Comparison of ENCODE assay signal across 19 cellular contexts in genomic region chr7:149500201-149500600, GRCh38. TPM values are rescaled to one million over a fixed set of nuclear protein-coding genes. Genes with fewer than 3 reads are reported as not detected.
DNase-seq lines count a peak whose midpoint lies in the region; ATAC-seq and TF ChIP-seq lines count a peak whose summit lies in the region.
"Had no signal": no experiment of that assay in that cellular context is flagged by ENCODE, and none has a peak within 500 bp of the region (broad histone marks: within the 10 kb centered on the region; RNA-seq: fewer than 3 reads in every experiment).

No MANE protein-coding gene starts in this region.

- H3K27me3 ChIP-seq in osteoblast (ENCODE audit: insufficient read depth, low read length) = peaks cover 14% of the 10 kb centered on the region
- H3K27me3 ChIP-seq: BLaER1 had no signal

- peaks cover 4% of the 10 kb centered on the region for H3K9me3 Mint-ChIP-seq in activated CD8-positive, alpha-beta memory T cell treated with anti-CD3 and anti-CD28 coated beads, Interleukin-2, amount 10 ng/mL, durations not matched to agents 7 days and 5 days (ENCODE audit: low read depth)
- H3K9me3 Mint-ChIP-seq in activated naive CD8-positive, alpha-beta T cell treated with anti-CD3 and anti-CD28 coated beads for 36 hours = peaks cover 4% of the 10 kb centered on the region

- peaks cover 13% of the 10 kb centered on the region for H4K20me1 ChIP-seq in osteoblast (ENCODE audit: insufficient read depth, low read length)

- no peaks in the 10 kb centered on the region for H3K9me3 ChIP-seq in osteoblast (ENCODE audit: low read depth, low read length)

- no peak for ATAC-seq in activated CD8-positive, alpha-beta memory T cell treated with anti-CD3 and anti-CD28 coated beads, Interleukin-2, amount 10 ng/mL, durations not matched to agents 7 days and 5 days
- ATAC-seq in GM18907 (IDR thresholded peaks at IDR 0.05; ENCODE audit: unreplicated experiment) (no peak), GM19023 (IDR thresholded peaks at IDR 0.05; ENCODE audit: unreplicated experiment) (no peak)

- peaks cover 5% of the 10 kb centered on the region for H3K36me3 Mint-ChIP-seq in activated CD8-positive, alpha-beta memory T cell treated with anti-CD3 and anti-CD28 coated beads, Interleukin-2, amount 10 ng/mL, durations not matched to agents 7 days and 5 days
- peaks cover 4% of the 10 kb centered on the region for H3K36me3 Mint-ChIP-seq in activated naive CD8-positive, alpha-beta T cell treated with anti-CD3 and anti-CD28 coated beads for 36 hours

- H3K27me3 Mint-ChIP-seq in activated CD8-positive, alpha-beta memory T cell treated with anti-CD3 and anti-CD28 coated beads, Interleukin-2, amount 10 ng/mL, durations not matched to agents 7 days and 5 days = no peaks in the 10 kb centered on the region
- H3K27me3 Mint-ChIP-seq in activated naive CD8-positive, alpha-beta T cell treated with anti-CD3 and anti-CD28 coated beads for 36 hours = peaks cover 11% of the 10 kb centered on the region

- H3K4me3 Mint-ChIP-seq in activated CD8-positive, alpha-beta memory T cell treated with anti-CD3 and anti-CD28 coated beads, Interleukin-2, amount 10 ng/mL, durations not matched to agents 7 days and 5 days = no peak overlapping the region
- no peak overlapping the region for H3K4me3 Mint-ChIP-seq in activated naive CD8-positive, alpha-beta T cell treated with anti-CD3 and anti-CD28 coated beads for 36 hours

- peaks cover 11% of the 10 kb centered on the region for H3K79me2 ChIP-seq in osteoblast (ENCODE audit: insufficient read depth, low read length)

- H3K27ac ChIP-seq in osteoblast (ENCODE audit: low read depth, low read length) = no peak overlapping the region
- H3K27ac ChIP-seq: BLaER1 had no signal

- H3K4me3 ChIP-seq in Jurkat, Clone E6-1 (ENCODE audit: low read length) = no peak overlapping the region
- no peak overlapping the region for H3K4me3 ChIP-seq in osteoblast (ENCODE audit: insufficient read depth, low read length)
- H3K4me3 ChIP-seq: BLaER1 had no signal

- H3K27ac Mint-ChIP-seq in activated CD8-positive, alpha-beta memory T cell treated with anti-CD3 and anti-CD28 coated beads, Interleukin-2, amount 10 ng/mL, durations not matched to agents 7 days and 5 days = no peak overlapping the region
- peak overlapping the region; percentile 4 for H3K27ac Mint-ChIP-seq in activated naive CD8-positive, alpha-beta T cell treated with anti-CD3 and anti-CD28 coated beads for 36 hours

- no peaks in the 10 kb centered on the region for H3K36me3 ChIP-seq in osteoblast (ENCODE audit: insufficient read depth, low read length)

- CTCF ChIA-PET in activated CD8-positive, alpha-beta memory T cell treated with anti-CD3 and anti-CD28 coated beads, Interleukin-2, amount 10 ng/mL, durations not matched to agents 7 days and 5 days (lab: Charles Lee) = interaction anchor here (1.0 to 2.0 kb wide), 5 partner anchors 35 to 242 kb away, joined by 3 to 5 read pairs (median 4); partner anchors contain the start of gene ZNF777

- H3K4me2 ChIP-seq in osteoblast (ENCODE audit: insufficient read depth, low read length) = no peak overlapping the region
- H3K4me2 ChIP-seq: BLaER1 had no signal

- H3K4me1 Mint-ChIP-seq in activated CD8-positive, alpha-beta memory T cell treated with anti-CD3 and anti-CD28 coated beads, Interleukin-2, amount 10 ng/mL, durations not matched to agents 7 days and 5 days = peaks cover 37% of the 10 kb centered on the region
- peaks cover 24% of the 10 kb centered on the region for H3K4me1 Mint-ChIP-seq in activated naive CD8-positive, alpha-beta T cell treated with anti-CD3 and anti-CD28 coated beads for 36 hours

- no peak overlapping the region for H2AFZ ChIP-seq in osteoblast (ENCODE audit: low read length)

- peak; percentile 56 for DNase-seq in activated CD8-positive, alpha-beta memory T cell treated with anti-CD3 and anti-CD28 coated beads, Interleukin-2, amount 10 ng/mL, durations not matched to agents 7 days and 5 days
- no peak for DNase-seq in activated CD8-positive, alpha-beta memory T cell treated with anti-CD3 and anti-CD28 coated beads, Interleukin-2, amount 50 U/mL, for 4 hours
- peak; percentile 53 for DNase-seq in Jurkat, Clone E6-1 (ENCODE audit: low read depth, low spot score)
- DNase-seq in activated naive CD8-positive, alpha-beta T cell treated with anti-CD3 and anti-CD28 coated beads for 36 hours = no peak
- DNase-seq in osteoblast (ENCODE audit: insufficient read length, low spot score, missing footprints) = peak; percentile 9
- DNase-seq in NCI-H2227 (lab: John Stamatoyannopoulos, UW; ENCODE audit: unreplicated experiment) = no peak
- DNase-seq: DMS 273 treated with DMSO at 0.1 percent for 48 hours, GF-D8, H7, Karpas-422, NCI-H1417 treated with DMSO at 0.1 percent for 48 hours, NCI-H1930, NCI-H2171, NCI-H748 treated with DMSO at 0.1 percent for 48 hours, OCI-M1, SIG-M5 had no signal

- no peak for TF ChIP-seq CTCF in osteoblast (IDR thresholded peaks at IDR 0.05; ENCODE audit: extremely low read depth, low read depth, low read length)

- peaks cover 13% of the 10 kb centered on the region for H3K4me1 ChIP-seq in osteoblast (ENCODE audit: insufficient read depth, low read length)

RNA-seq across cellular contexts. Expression of gene ZNF746, which starts 2.6 kb away (rescaled TPM):
- 10 to 100 TPM; 22.1 to 23.9 TPM for total RNA-seq in activated CD8-positive, alpha-beta memory T cell treated with anti-CD3 and anti-CD28 coated beads, Interleukin-2, amount 10 ng/mL, durations not matched to agents 7 days and 5 days
- 11.4 TPM for polyA plus RNA-seq in Jurkat, Clone E6-1 (2012; ENCODE audit: insufficient read depth, insufficient read length)
- total RNA-seq in activated naive CD8-positive, alpha-beta T cell treated with anti-CD3 and anti-CD28 coated beads for 36 hours = 10 to 100 TPM; 16.1 to 16.4 TPM
- total RNA-seq in osteoblast = 22.1 and 23.6 TPM in 2 replicates

RNA-seq across cellular contexts. Expression of gene ZNF777, which starts 39.3 kb away (rescaled TPM):
- 10 to 100 TPM; 12.1 to 15.2 TPM for total RNA-seq in activated CD8-positive, alpha-beta memory T cell treated with anti-CD3 and anti-CD28 coated beads, Interleukin-2, amount 10 ng/mL, durations not matched to agents 7 days and 5 days
- polyA plus RNA-seq in Jurkat, Clone E6-1 (2012; ENCODE audit: insufficient read depth, insufficient read length) = 17.2 TPM
- 10 to 100 TPM; 18.9 to 19.3 TPM for total RNA-seq in activated naive CD8-positive, alpha-beta T cell treated with anti-CD3 and anti-CD28 coated beads for 36 hours
- total RNA-seq in osteoblast = 7.6 and 8.0 TPM in 2 replicates

Comparison
In these comparisons a context has a peak if more than half of its experiments do, and no peak if none do; other contexts are left out.
1. DNase-seq: peak in activated CD8-positive, alpha-beta memory T cell treated with anti-CD3 and anti-CD28 coated beads, Interleukin-2, amount 10 ng/mL, durations not matched to agents 7 days and 5 days (single experiment), Jurkat, Clone E6-1 (single experiment) and osteoblast (single experiment); none in activated CD8-positive, alpha-beta memory T cell treated with anti-CD3 and anti-CD28 coated beads, Interleukin-2, amount 50 U/mL, for 4 hours (single experiment), activated naive CD8-positive, alpha-beta T cell treated with anti-CD3 and anti-CD28 coated beads for 36 hours (single experiment) and NCI-H2227 (single experiment).